2 cellular contexts compared by ENCODE assay signal in the genomic region with DNA sequence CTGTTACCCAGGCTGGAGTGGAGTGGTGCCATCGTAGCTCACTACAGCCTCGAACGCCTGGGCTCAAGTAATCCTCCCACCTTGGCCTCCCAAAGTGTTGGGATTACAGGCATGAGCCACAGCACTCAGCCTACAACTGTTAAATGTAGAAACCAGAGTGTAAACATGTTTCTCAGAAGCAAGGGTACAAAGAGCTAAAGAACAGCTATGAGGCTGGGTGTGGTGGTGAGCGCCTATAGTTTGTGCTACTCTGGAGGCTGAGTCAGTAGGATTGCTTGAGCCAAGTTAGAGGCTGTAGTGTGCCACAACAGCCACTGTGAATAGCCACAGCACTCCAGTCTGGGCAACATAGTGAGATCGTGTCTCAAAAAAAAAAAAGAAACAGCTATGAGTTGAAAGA.
TF ChIP-seq lines count a peak whose summit lies in the region.

No MANE protein-coding gene starts in this region.

TF ChIP-seq in HepG2, 621 proteins besides CTCF, POLR2A, EP300 and RAD21:
- TF ChIP-seq ZNF232 (CRISPR knock-in tag; IDR thresholded peaks at IDR 0.05; ENCODE audit: borderline replicate concordance) = peak; percentile 100
- TF ChIP-seq GABPA (IDR thresholded peaks at IDR 0.05; ENCODE audit: low read depth, low read length) = no peak
- peak; percentile 19; the same call in 1 of the 2 replicates for TF ChIP-seq GABPA (CRISPR knock-in tag; IDR thresholded peaks at IDR 0.05; ENCODE audit: low read depth)
- no peak for TF ChIP-seq RARG (CRISPR knock-in tag; IDR thresholded peaks at IDR 0.05; ENCODE audit: low read depth)
- TF ChIP-seq ZNF121 (CRISPR knock-in tag; IDR thresholded peaks at IDR 0.05) = peak; percentile 49; the same call in 1 of the 2 replicates
- TF ChIP-seq, protein P1, sequence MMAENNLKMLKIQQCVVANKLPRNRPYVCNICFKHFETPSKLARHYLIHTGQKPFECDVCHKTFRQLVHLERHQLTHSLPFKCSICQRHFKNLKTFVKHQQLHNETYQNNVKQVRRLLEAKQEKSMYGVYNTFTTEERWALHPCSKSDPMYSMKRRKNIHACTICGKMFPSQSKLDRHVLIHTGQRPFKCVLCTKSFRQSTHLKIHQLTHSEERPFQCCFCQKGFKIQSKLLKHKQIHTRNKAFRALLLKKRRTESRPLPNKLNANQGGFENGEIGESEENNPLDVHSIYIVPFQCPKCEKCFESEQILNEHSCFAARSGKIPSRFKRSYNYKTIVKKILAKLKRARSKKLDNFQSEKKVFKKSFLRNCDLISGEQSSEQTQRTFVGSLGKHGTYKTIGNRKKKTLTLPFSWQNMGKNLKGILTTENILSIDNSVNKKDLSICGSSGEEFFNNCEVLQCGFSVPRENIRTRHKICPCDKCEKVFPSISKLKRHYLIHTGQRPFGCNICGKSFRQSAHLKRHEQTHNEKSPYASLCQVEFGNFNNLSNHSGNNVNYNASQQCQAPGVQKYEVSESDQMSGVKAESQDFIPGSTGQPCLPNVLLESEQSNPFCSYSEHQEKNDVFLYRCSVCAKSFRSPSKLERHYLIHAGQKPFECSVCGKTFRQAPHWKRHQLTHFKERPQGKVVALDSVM (CRISPR knock-in tag; IDR thresholded peaks at IDR 0.05) = peak; percentile 51
- TF ChIP-seq ZKSCAN8 (CRISPR knock-in tag; IDR thresholded peaks at IDR 0.05; ENCODE audit: borderline replicate concordance) = peak; percentile 52; the same call in 1 of the 2 replicates
- TF ChIP-seq JUNB (CRISPR knock-in tag; IDR thresholded peaks at IDR 0.05; ENCODE audit: borderline replicate concordance) = no peak
- TF ChIP-seq MEIS2 (CRISPR knock-in tag; IDR thresholded peaks at IDR 0.05) = no peak
- TF ChIP-seq MAFF (IDR thresholded peaks at IDR 0.05; ENCODE audit: low read depth, low read length) = no peak
- TF ChIP-seq BRCA1 (CRISPR knock-in tag; IDR thresholded peaks at IDR 0.05) = no peak
- TF ChIP-seq ZNF441 (CRISPR knock-in tag; IDR thresholded peaks at IDR 0.05; ENCODE audit: borderline replicate concordance) = no peak
- TF ChIP-seq SKI (IDR thresholded peaks at IDR 0.05; ENCODE audit: partially characterized antibody) = no peak
- TF ChIP-seq ZNF724P (CRISPR knock-in tag; IDR thresholded peaks at IDR 0.05; ENCODE audit: borderline replicate concordance) = no peak
- TF ChIP-seq, protein P2, sequence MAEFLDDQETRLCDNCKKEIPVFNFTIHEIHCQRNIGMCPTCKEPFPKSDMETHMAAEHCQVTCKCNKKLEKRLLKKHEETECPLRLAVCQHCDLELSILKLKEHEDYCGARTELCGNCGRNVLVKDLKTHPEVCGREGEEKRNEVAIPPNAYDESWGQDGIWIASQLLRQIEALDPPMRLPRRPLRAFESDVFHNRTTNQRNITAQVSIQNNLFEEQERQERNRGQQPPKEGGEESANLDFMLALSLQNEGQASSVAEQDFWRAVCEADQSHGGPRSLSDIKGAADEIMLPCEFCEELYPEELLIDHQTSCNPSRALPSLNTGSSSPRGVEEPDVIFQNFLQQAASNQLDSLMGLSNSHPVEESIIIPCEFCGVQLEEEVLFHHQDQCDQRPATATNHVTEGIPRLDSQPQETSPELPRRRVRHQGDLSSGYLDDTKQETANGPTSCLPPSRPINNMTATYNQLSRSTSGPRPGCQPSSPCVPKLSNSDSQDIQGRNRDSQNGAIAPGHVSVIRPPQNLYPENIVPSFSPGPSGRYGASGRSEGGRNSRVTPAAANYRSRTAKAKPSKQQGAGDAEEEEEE (CRISPR knock-in tag; IDR thresholded peaks at IDR 0.05; ENCODE audit: borderline replicate concordance) = no peak
- TF ChIP-seq NKX3-1 (CRISPR knock-in tag; IDR thresholded peaks at IDR 0.05) = no peak
- no peak for TF ChIP-seq MIXL1 (CRISPR knock-in tag; IDR thresholded peaks at IDR 0.05)
- TF ChIP-seq SALL1 (CRISPR knock-in tag; IDR thresholded peaks at IDR 0.05) = 0 out of 2 replicates have a peak, but pooled peaks have one; percentile 14
- no peak for TF ChIP-seq ZNF792 (CRISPR knock-in tag; IDR thresholded peaks at IDR 0.05)
- no peak for TF ChIP-seq TCF7L2 (IDR thresholded peaks at IDR 0.05; ENCODE audit: low read depth, low read length)
- peak; percentile 34; the same call in 1 of the 2 replicates for TF ChIP-seq SAP130 (CRISPR knock-in tag; IDR thresholded peaks at IDR 0.05; ENCODE audit: low read depth)
- TF ChIP-seq, protein P3, sequence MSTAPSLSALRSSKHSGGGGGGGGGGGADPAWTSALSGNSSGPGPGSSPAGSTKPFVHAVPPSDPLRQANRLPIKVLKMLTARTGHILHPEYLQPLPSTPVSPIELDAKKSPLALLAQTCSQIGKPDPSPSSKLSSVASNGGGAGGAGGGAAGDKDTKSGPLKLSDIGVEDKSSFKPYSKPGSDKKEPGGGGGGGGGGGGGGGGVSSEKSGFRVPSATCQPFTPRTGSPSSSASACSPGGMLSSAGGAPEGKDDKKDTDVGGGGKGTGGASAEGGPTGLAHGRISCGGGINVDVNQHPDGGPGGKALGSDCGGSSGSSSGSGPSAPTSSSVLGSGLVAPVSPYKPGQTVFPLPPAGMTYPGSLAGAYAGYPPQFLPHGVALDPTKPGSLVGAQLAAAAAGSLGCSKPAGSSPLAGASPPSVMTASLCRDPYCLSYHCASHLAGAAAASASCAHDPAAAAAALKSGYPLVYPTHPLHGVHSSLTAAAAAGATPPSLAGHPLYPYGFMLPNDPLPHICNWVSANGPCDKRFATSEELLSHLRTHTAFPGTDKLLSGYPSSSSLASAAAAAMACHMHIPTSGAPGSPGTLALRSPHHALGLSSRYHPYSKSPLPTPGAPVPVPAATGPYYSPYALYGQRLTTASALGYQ (CRISPR knock-in tag; IDR thresholded peaks at IDR 0.05) = no peak
- peak; percentile 47 for TF ChIP-seq FOXA3 (CRISPR knock-in tag; IDR thresholded peaks at IDR 0.05)
- TF ChIP-seq, protein P4, sequence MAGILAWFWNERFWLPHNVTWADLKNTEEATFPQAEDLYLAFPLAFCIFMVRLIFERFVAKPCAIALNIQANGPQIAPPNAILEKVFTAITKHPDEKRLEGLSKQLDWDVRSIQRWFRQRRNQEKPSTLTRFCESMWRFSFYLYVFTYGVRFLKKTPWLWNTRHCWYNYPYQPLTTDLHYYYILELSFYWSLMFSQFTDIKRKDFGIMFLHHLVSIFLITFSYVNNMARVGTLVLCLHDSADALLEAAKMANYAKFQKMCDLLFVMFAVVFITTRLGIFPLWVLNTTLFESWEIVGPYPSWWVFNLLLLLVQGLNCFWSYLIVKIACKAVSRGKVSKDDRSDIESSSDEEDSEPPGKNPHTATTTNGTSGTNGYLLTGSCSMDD (CRISPR knock-in tag; IDR thresholded peaks at IDR 0.05) = no peak
- peak; percentile 58; the same call in 1 of the 2 replicates for TF ChIP-seq ZNF460 (CRISPR knock-in tag; IDR thresholded peaks at IDR 0.05; ENCODE audit: borderline replicate concordance)

TF ChIP-seq in K562, 482 proteins besides CTCF, POLR2A, EP300 and RAD21:
- TF ChIP-seq XRCC3 (IDR thresholded peaks at IDR 0.05) = no peak
- no peak for TF ChIP-seq ZBTB8A (IDR thresholded peaks at IDR 0.05; ENCODE audit: partially characterized antibody)
- TF ChIP-seq DPF2 (IDR thresholded peaks at IDR 0.05) = no peak
- TF ChIP-seq XRCC4 (IDR thresholded peaks at IDR 0.05; ENCODE audit: extremely low read depth, insufficient read depth, insufficient read length) = no peak
- 0 out of 2 replicates have a peak, but pooled peaks have one; percentile 6 for TF ChIP-seq ZNF121 (CRISPR knock-in tag; conservative IDR thresholded peaks at IDR 0.05)
- TF ChIP-seq ZSCAN29 (IDR thresholded peaks at IDR 0.05) = no peak
